ENCODE assay signal across 8 cellular contexts in genomic region chrX:16719334-16720084, GRCh38. TPM values are rescaled to one million over a fixed set of nuclear protein-coding genes. Genes with fewer than 3 reads are reported as not detected.
DNase-seq lines count a peak whose midpoint lies in the region; ATAC-seq, FAIRE-seq and TF ChIP-seq lines count a peak whose summit lies in the region.

Gene SYAP1, plus strand, starts transcription at chrX:16719612. Its CDS starts 113 bp downstream, at chrX:16719725.

- peak within 1 kb of the TSS; percentile 97 for H3K27ac ChIP-seq in small intestine (ENCODE audit: low read depth in 1 of 2, low read length in 1 of 2)

- FAIRE-seq in bronchial epithelial cell (lab: Jason Lieb, UNC) = peak; percentile 84
- no peak for FAIRE-seq in small intestine (lab: Jason Lieb, UNC)

- in situ Hi-C loops in ACHN (cut with HindIII; ENCODE audit: low pct_ligation_motif_present, low pct_unique_long_range_greater_than_20kb, low sequenced_read_pairs) = no loop called here

- H3K4me1 ChIP-seq in small intestine (ENCODE audit: control insufficient read depth in 2 of 2, insufficient read depth in 1 of 2, low read depth in 1 of 2, low read length in 1 of 2) = no peaks in the 10 kb centered on the region

- H3K36me3 ChIP-seq in bronchial epithelial cell (ENCODE audit: control insufficient read depth, insufficient read depth, low read length) (no peaks in the 10 kb centered on the region), small intestine (ENCODE audit: control insufficient read depth in 2 of 2, insufficient read depth in 2 of 2, low read length in 2 of 2) (no peaks in the 10 kb centered on the region)

- H3K4me3 ChIP-seq in WI38 (ENCODE audit: low read depth, low read length) = peak within 1 kb of the TSS; percentile 85
- peak within 1 kb of the TSS; percentile 60 for H3K4me3 ChIP-seq in bronchial epithelial cell (ENCODE audit: low read depth, low read length)
- peak within 1 kb of the TSS; percentile 89 to 91 for H3K4me3 ChIP-seq in small intestine (ENCODE audit: low read depth in 1 of 2, low read length in 2 of 2)

- TF ChIP-seq CTCF in WI38 (IDR thresholded peaks at IDR 0.05; ENCODE audit: low read depth, low read length) = no peak
- no peak for TF ChIP-seq CTCF in bronchial epithelial cell (IDR thresholded peaks at IDR 0.05; ENCODE audit: insufficient read depth, low read length, severe bottlenecking)

- no peaks in the 10 kb centered on the region for H3K9me3 ChIP-seq in small intestine (ENCODE audit: control insufficient read depth, low read depth)

- H3K27me3 ChIP-seq in bronchial epithelial cell (ENCODE audit: control insufficient read depth, insufficient read depth, low read length) = no peaks in the 10 kb centered on the region
- H3K27me3 ChIP-seq in small intestine (ENCODE audit: control insufficient read depth in 2 of 2, insufficient read depth in 2 of 2, low read length in 2 of 2) = no peaks in the 10 kb centered on the region

- ATAC-seq in GM18907 (IDR thresholded peaks at IDR 0.05; ENCODE audit: unreplicated experiment) (peak; percentile 99), HG03159 (IDR thresholded peaks at IDR 0.05; ENCODE audit: unreplicated experiment) (peak; percentile 98)

- WGBS in small intestine, 3 donors = 0 to 1% (median 1%) methylated on average over 35 to 54 of the region's 54 CpGs

- DNase-seq in ACHN (peak; percentile 91), NCI-H2227 treated with DMSO at 0.1 percent for 48 hours (lab: John Stamatoyannopoulos, UW) (peak; percentile 98), bronchial epithelial cell (ENCODE audit: low read depth) (peak; percentile 91), iPS-NIHi11 (ENCODE audit: low spot score) (peak; percentile 79), small intestine (peak; percentile 95)

RNA-seq across cellular contexts. Expression of gene SYAP1, which starts in this region (rescaled TPM):
- 21.1 and 37.6 TPM in 2 replicates for total RNA-seq in bronchial epithelial cell
- polyA plus RNA-seq in small intestine = 10 to 100 TPM; 17.6 to 30.4 (median 23.0) TPM

Comparison
In these comparisons a context has a peak if more than half of its experiments do, and no peak if none do; other contexts are left out.
1. Peak in every context shown above with its lines: DNase-seq, ATAC-seq, H3K4me3 ChIP-seq and H3K27ac ChIP-seq.